Comparison of ENCODE assay signal across 29 cellular contexts in the genomic region with DNA sequence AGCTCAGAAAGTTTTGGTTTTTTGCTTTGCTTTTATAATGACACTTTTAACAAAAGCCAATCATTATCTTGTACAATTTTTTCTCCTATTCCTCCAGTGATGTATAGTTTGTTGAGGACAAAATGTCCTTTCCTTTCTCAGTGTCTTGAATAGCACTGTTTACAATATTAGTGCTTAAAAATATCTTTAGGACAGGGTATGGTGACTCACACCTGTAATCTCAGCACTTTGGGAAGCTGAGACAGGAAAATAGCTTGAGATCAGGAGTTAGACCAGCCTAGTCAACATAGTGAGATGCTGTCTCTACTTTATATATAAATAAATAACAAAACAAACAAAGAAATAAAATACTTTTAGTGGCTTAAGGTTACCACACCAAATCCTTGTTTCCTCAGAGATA.
"Had no signal": no experiment of that assay in that cellular context is flagged by ENCODE, and none has a peak within 500 bp of the region (broad histone marks: within the 10 kb centered on the region; RNA-seq: fewer than 3 reads in every experiment).

No MANE protein-coding gene starts in this region.

- H3K36me3 Mint-ChIP-seq: natural killer cell; stimulated activated effector memory CD8-positive, alpha-beta T cell treated with anti-CD3 and anti-CD28 coated beads, Interleukin-12 subunit alpha, Interleukin-12 subunit beta, amount 100 ng/mL, for 72 hours; stimulated activated naive B cell treated with anti-CD40 and anti-IgM and Interleukin-4, amounts not matched to agents 10 μg/mL and 1 μg/mL and 100 μg/mL, for 72 hours had no signal

- H3K79me2 ChIP-seq: parathyroid adenoma had no signal

- H3K9me3 ChIP-seq: ovary, psoas muscle, right lobe of liver, sigmoid colon, stomach, thoracic aorta, thyroid gland, tibial nerve, upper lobe of left lung, vagina had no signal

- FAIRE-seq: small intestine, urothelium cell line had no signal

- H3K27me3 Mint-ChIP-seq: progenitor cell of endocrine pancreas; stimulated activated naive B cell treated with anti-CD40 and anti-IgM and Interleukin-4, amounts not matched to agents 10 μg/mL and 1 μg/mL and 100 μg/mL, for 72 hours; stimulated activated naive CD8-positive, alpha-beta T cell treated with anti-CD3 and anti-CD28 coated beads, Interleukin-15, Interleukin-2, amounts not matched to agents 100 ng/mL and 50 ng/mL, for 24 hours had no signal

- H3K9ac ChIP-seq: neural progenitor cell, parathyroid adenoma had no signal

- H3K4me2 ChIP-seq: neural progenitor cell had no signal

- H3K4me3 Mint-ChIP-seq: natural killer cell; nephron; neural progenitor cell; stimulated activated effector memory CD8-positive, alpha-beta T cell treated with anti-CD3 and anti-CD28 coated beads, Interleukin-12 subunit alpha, Interleukin-12 subunit beta, amount 100 ng/mL, for 72 hours; stimulated activated naive B cell treated with anti-CD40 and anti-IgM and Interleukin-4, amounts not matched to agents 10 μg/mL and 1 μg/mL and 100 μg/mL, for 72 hours; stimulated activated naive CD8-positive, alpha-beta T cell treated with anti-CD3 and anti-CD28 coated beads, Interleukin-15, Interleukin-2, amounts not matched to agents 100 ng/mL and 50 ng/mL, for 24 hours had no signal

- H3K27ac Mint-ChIP-seq: natural killer cell; nephron; neural progenitor cell; progenitor cell of endocrine pancreas; stimulated activated effector memory CD8-positive, alpha-beta T cell treated with anti-CD3 and anti-CD28 coated beads, Interleukin-12 subunit alpha, Interleukin-12 subunit beta, amount 100 ng/mL, for 72 hours; stimulated activated naive B cell treated with anti-CD40 and anti-IgM and Interleukin-4, amounts not matched to agents 10 μg/mL and 1 μg/mL and 100 μg/mL, for 72 hours; stimulated activated naive CD8-positive, alpha-beta T cell treated with anti-CD3 and anti-CD28 coated beads, Interleukin-15, Interleukin-2, amounts not matched to agents 100 ng/mL and 50 ng/mL, for 24 hours had no signal

- H3K9me3 Mint-ChIP-seq: natural killer cell; nephron; stimulated activated naive B cell treated with anti-CD40 and anti-IgM and Interleukin-4, amounts not matched to agents 10 μg/mL and 1 μg/mL and 100 μg/mL, for 72 hours had no signal

- DNase-seq: natural killer cell; occipital lobe; ovary; posterior cingulate gyrus; psoas muscle; right cardiac atrium; right lobe of liver; sigmoid colon; small intestine; stimulated activated CD4-positive, alpha-beta T cell treated with anti-CD3 and anti-CD28 coated beads, Interleukin-15, amount 100 ng/mL, for 24 hours; stimulated activated CD4-positive, alpha-beta T cell treated with anti-CD3 and anti-CD28 coated beads, Interleukin-2, amount 100 ng/mL, for 24 hours; stimulated activated CD4-positive, alpha-beta T cell treated with anti-CD3 and anti-CD28 coated beads, Interleukin-2, amount 100 ng/mL, for 48 hours; stimulated activated CD4-positive, alpha-beta T cell treated with anti-CD3 and anti-CD28 coated beads, Interleukin-4, amount 100 ng/mL, for 24 hours; stimulated activated naive B cell treated with anti-CD40 and anti-IgM and Interleukin-4, amounts not matched to agents 10 μg/mL and 1 μg/mL and 100 μg/mL, for 72 hours; stimulated activated naive CD4-positive, alpha-beta T cell treated with Interleukin-2 at 50 U/mL for 16 hours; stomach; thyroid gland; trophoblast cell; upper lobe of left lung had no signal

- H3K27ac ChIP-seq: neural progenitor cell, ovary, parathyroid adenoma, psoas muscle, right lobe of liver, sigmoid colon, stomach, thoracic aorta, thyroid gland, tibial nerve, upper lobe of left lung, vagina had no signal

- H2AFZ ChIP-seq: neural progenitor cell, parathyroid adenoma had no signal

- H3K4me3 ChIP-seq: neural progenitor cell, ovary, psoas muscle, right lobe of liver, sigmoid colon, stomach, thoracic aorta, thyroid gland, tibial nerve, upper lobe of left lung, vagina had no signal

- ATAC-seq: natural killer cell; right cardiac atrium; right lobe of liver; stimulated activated effector memory CD8-positive, alpha-beta T cell treated with anti-CD3 and anti-CD28 coated beads, Interleukin-12 subunit alpha, Interleukin-12 subunit beta, amount 100 ng/mL, for 72 hours; stimulated activated naive B cell treated with anti-CD40 and anti-IgM and Interleukin-4, amounts not matched to agents 10 μg/mL and 1 μg/mL and 100 μg/mL, for 72 hours had no signal

- H3K27me3 ChIP-seq: neural progenitor cell, ovary, right lobe of liver, sigmoid colon, stomach, thyroid gland, tibial nerve, upper lobe of left lung, vagina had no signal

- H3K4me1 ChIP-seq: parathyroid adenoma, psoas muscle, right lobe of liver, sigmoid colon, stomach, thyroid gland, tibial nerve, upper lobe of left lung, vagina had no signal

- H3K36me3 ChIP-seq: neural progenitor cell, ovary, right lobe of liver, sigmoid colon, stomach, thoracic aorta, thyroid gland, upper lobe of left lung, vagina had no signal

- H3K4me1 Mint-ChIP-seq: natural killer cell; nephron; stimulated activated effector memory CD8-positive, alpha-beta T cell treated with anti-CD3 and anti-CD28 coated beads, Interleukin-12 subunit alpha, Interleukin-12 subunit beta, amount 100 ng/mL, for 72 hours had no signal
